In the genomic region with DNA sequence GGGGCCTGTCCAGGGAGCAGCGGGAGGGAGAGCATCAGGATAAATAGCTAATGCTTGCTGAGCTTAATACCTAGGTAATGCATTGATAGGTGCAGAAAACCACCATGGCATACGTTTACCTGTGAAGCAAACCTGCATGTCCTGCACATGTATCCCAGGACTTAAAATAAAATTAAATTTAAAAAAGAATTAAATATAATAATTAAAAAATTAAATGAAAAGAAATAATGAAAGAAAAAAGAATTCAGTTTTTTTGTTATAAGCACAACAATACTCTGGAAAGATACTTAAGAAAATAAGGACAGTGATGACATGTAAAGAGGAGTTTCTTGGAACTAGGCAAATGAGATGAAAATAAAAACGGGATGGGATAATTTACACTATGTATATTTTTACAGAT, we compare ENCODE assay signal across 1 cellular context.
TF ChIP-seq lines count a peak whose summit lies in the region.

No MANE protein-coding gene starts in this region.

TF ChIP-seq in WTC11, 78 proteins besides CTCF, POLR2A, EP300 and RAD21:
- TF ChIP-seq, protein P1, sequence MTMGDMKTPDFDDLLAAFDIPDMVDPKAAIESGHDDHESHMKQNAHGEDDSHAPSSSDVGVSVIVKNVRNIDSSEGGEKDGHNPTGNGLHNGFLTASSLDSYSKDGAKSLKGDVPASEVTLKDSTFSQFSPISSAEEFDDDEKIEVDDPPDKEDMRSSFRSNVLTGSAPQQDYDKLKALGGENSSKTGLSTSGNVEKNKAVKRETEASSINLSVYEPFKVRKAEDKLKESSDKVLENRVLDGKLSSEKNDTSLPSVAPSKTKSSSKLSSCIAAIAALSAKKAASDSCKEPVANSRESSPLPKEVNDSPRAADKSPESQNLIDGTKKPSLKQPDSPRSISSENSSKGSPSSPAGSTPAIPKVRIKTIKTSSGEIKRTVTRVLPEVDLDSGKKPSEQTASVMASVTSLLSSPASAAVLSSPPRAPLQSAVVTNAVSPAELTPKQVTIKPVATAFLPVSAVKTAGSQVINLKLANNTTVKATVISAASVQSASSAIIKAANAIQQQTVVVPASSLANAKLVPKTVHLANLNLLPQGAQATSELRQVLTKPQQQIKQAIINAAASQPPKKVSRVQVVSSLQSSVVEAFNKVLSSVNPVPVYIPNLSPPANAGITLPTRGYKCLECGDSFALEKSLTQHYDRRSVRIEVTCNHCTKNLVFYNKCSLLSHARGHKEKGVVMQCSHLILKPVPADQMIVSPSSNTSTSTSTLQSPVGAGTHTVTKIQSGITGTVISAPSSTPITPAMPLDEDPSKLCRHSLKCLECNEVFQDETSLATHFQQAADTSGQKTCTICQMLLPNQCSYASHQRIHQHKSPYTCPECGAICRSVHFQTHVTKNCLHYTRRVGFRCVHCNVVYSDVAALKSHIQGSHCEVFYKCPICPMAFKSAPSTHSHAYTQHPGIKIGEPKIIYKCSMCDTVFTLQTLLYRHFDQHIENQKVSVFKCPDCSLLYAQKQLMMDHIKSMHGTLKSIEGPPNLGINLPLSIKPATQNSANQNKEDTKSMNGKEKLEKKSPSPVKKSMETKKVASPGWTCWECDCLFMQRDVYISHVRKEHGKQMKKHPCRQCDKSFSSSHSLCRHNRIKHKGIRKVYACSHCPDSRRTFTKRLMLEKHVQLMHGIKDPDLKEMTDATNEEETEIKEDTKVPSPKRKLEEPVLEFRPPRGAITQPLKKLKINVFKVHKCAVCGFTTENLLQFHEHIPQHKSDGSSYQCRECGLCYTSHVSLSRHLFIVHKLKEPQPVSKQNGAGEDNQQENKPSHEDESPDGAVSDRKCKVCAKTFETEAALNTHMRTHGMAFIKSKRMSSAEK (CRISPR knock-in tag; IDR thresholded peaks at IDR 0.05; ENCODE audit: borderline replicate concordance): no peak
- no peak for TF ChIP-seq ZBTB21 (CRISPR knock-in tag; IDR thresholded peaks at IDR 0.05; ENCODE audit: borderline replicate concordance)
- TF ChIP-seq HMGA2 (CRISPR knock-in tag; IDR thresholded peaks at IDR 0.05): peak; percentile 98
- no peak for TF ChIP-seq RORB (CRISPR knock-in tag; IDR thresholded peaks at IDR 0.05)
- no peak for TF ChIP-seq CREM (CRISPR knock-in tag; IDR thresholded peaks at IDR 0.05)
- TF ChIP-seq, protein P2, sequence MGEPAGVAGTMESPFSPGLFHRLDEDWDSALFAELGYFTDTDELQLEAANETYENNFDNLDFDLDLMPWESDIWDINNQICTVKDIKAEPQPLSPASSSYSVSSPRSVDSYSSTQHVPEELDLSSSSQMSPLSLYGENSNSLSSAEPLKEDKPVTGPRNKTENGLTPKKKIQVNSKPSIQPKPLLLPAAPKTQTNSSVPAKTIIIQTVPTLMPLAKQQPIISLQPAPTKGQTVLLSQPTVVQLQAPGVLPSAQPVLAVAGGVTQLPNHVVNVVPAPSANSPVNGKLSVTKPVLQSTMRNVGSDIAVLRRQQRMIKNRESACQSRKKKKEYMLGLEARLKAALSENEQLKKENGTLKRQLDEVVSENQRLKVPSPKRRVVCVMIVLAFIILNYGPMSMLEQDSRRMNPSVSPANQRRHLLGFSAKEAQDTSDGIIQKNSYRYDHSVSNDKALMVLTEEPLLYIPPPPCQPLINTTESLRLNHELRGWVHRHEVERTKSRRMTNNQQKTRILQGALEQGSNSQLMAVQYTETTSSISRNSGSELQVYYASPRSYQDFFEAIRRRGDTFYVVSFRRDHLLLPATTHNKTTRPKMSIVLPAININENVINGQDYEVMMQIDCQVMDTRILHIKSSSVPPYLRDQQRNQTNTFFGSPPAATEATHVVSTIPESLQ (CRISPR knock-in tag; IDR thresholded peaks at IDR 0.05): no peak
- TF ChIP-seq ZNF416 (CRISPR knock-in tag; IDR thresholded peaks at IDR 0.05): no peak
- no peak for TF ChIP-seq ATF1 (CRISPR knock-in tag; IDR thresholded peaks at IDR 0.05)
